Comparison of ENCODE assay signal across 8 cellular contexts in genomic region chr17:41835800-41836549, GRCh38. TPM values are rescaled to one million over a fixed set of nuclear protein-coding genes. Genes with fewer than 3 reads are reported as not detected.
DNase-seq lines count a peak whose midpoint lies in the region; ATAC-seq and TF ChIP-seq lines count a peak whose summit lies in the region.

Gene NT5C3B, minus strand, starts transcription at chr17:41836232. Its CDS starts 39 bp downstream, at chr17:41836193.

- DNase-seq in AG10803 (ENCODE audit: low read depth) (peak; percentile 46), NCI-H1105 treated with DMSO at 0.1 percent for 48 hours (lab: John Stamatoyannopoulos, UW) (peak; percentile 30), dermis blood vessel endothelial cell (peak; percentile 59), lower leg skin (ENCODE audit: low spot score in 2 of 2) (peak in 1 of 2 donors; percentile 91), SHP77 treated with DMSO at 0.1 percent for 48 hours (lab: John Stamatoyannopoulos, UW) (no peak)
- peak; percentile 65 for DNase-seq in activated CD4-positive, alpha-beta T cell treated with anti-CD3 and anti-CD28 coated beads for 48 hours
- peak; percentile 42 for DNase-seq in stimulated activated CD4-positive, alpha-beta T cell treated with anti-CD3 and anti-CD28 coated beads, Interleukin-4, amount 100 ng/mL, for 24 hours

- TF ChIP-seq CTCF in AG10803 (conservative IDR thresholded peaks at IDR 0.05; ENCODE audit: low read length), result no peak
- no peak for TF ChIP-seq CTCF in lower leg skin (IDR thresholded peaks at IDR 0.05)

- no peak for TF ChIP-seq POLR2A in lower leg skin (IDR thresholded peaks at IDR 0.05)

- intact Hi-C loops in lower leg skin (cut with DNase I; ENCODE audit: low total_unique reads), result no loop called here

- peak within 1 kb of the TSS; percentile 78 for H3K4me3 ChIP-seq in AG10803 (ENCODE audit: low read length)
- H3K4me3 ChIP-seq in lower leg skin (ENCODE audit: low read depth, poor library complexity, severe bottlenecking), result peak within 1 kb of the TSS; percentile 84

- peak; percentile 56 for ATAC-seq in GM19351 (IDR thresholded peaks at IDR 0.05; ENCODE audit: unreplicated experiment)

- WGBS in lower leg skin, 2 donors, result 0 to 2% methylated on average over 16 to 28 of the region's 72 CpGs

RNA-seq across cellular contexts. Expression of gene NT5C3B, which starts in this region (rescaled TPM):
- total RNA-seq in dermis blood vessel endothelial cell (53.0 and 102 TPM in 2 replicates), lower leg skin (10 to 100 TPM; 17.7 to 35.1 (median 25.9) TPM)
